18 cellular contexts compared by ENCODE assay signal in the genomic region with DNA sequence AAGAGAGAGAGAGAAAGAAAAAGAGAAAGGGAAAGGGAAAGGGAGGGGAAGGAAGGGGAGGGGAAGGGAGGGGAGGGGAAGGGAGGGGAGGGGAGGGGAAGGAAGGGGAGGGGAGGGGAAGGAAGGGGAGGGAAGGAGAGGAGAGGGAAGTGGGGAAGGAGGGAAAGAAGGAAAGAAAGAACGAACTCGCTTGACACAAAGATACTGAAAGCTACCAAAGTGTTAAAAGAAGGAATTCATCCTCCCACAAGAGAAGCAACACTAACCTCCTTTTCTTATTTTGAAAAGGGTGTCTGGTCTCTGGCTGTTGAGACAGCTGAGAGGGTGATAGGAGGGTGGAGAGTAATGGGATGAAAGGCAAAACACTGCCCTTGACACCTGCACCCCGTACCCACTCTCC.
"Had no signal": no experiment of that assay in that cellular context is flagged by ENCODE, and none has a peak within 500 bp of the region (broad histone marks: within the 10 kb centered on the region; RNA-seq: fewer than 3 reads in every experiment).

No MANE protein-coding gene starts in this region.

- H3K27me3 ChIP-seq: brain microvascular endothelial cell had no signal

- H3K27ac ChIP-seq: brain microvascular endothelial cell, coronary artery, dorsolateral prefrontal cortex had no signal

- H3K4me3 ChIP-seq: coronary artery had no signal

- H3K27ac Mint-ChIP-seq: activated CD8-positive, alpha-beta T cell treated with anti-CD3 and anti-CD28 coated beads for 36 hours; activated naive CD8-positive, alpha-beta T cell; activated T-helper 17 cell treated with anti-CD3 and anti-CD28 coated beads, Interleukin-2, amount 50 U/mL, for 72 hours; dendritic cell treated with granulocyte-macrophage colony-stimulating factor and Interleukin-4, amounts not matched to agents 40 ng/mL and 50 ng/mL, for 4 days; endodermal cell had no signal

- H3K4me1 Mint-ChIP-seq: activated T-helper 17 cell treated with anti-CD3 and anti-CD28 coated beads, Interleukin-2, amount 50 U/mL, for 72 hours; central memory CD8-positive, alpha-beta T cell; endodermal cell had no signal

- H3K36me3 ChIP-seq: brain microvascular endothelial cell had no signal

- H3K4me3 Mint-ChIP-seq: activated CD8-positive, alpha-beta T cell treated with anti-CD3 and anti-CD28 coated beads for 36 hours; activated naive CD8-positive, alpha-beta T cell; activated T-cell treated with anti-CD3 and anti-CD28 coated beads, Interleukin-2, amount 50 U/mL, for 4 hours; activated T-helper 17 cell treated with anti-CD3 and anti-CD28 coated beads, Interleukin-2, amount 50 U/mL, for 72 hours; central memory CD8-positive, alpha-beta T cell; dendritic cell treated with granulocyte-macrophage colony-stimulating factor and Interleukin-4, amounts not matched to agents 40 ng/mL and 50 ng/mL, for 4 days; endodermal cell had no signal

- H3K9me3 Mint-ChIP-seq: activated CD8-positive, alpha-beta T cell treated with anti-CD3 and anti-CD28 coated beads for 36 hours; activated T-cell treated with anti-CD3 and anti-CD28 coated beads, Interleukin-2, amount 50 U/mL, for 4 hours; activated T-helper 17 cell treated with anti-CD3 and anti-CD28 coated beads, Interleukin-2, amount 50 U/mL, for 72 hours; central memory CD8-positive, alpha-beta T cell; dendritic cell treated with granulocyte-macrophage colony-stimulating factor and Interleukin-4, amounts not matched to agents 40 ng/mL and 50 ng/mL, for 4 days had no signal

- H3K27me3 Mint-ChIP-seq: activated CD8-positive, alpha-beta T cell treated with anti-CD3 and anti-CD28 coated beads for 36 hours; dendritic cell treated with granulocyte-macrophage colony-stimulating factor and Interleukin-4, amounts not matched to agents 40 ng/mL and 50 ng/mL, for 4 days had no signal

- DNase-seq: activated CD4-positive, alpha-beta T cell treated with anti-CD3 and anti-CD28 coated beads for 1 hour; activated CD4-positive, alpha-beta T cell treated with anti-CD3 and anti-CD28 coated beads for 4 hours; activated effector memory CD4-positive, alpha-beta T cell treated with Interleukin-2 at 50 U/mL for 16 hours; activated gamma-delta T cell treated with Interleukin-2 at 50 U/mL for 16 hours; activated T-cell treated with anti-CD3 and anti-CD28 coated beads, Interleukin-2, amount 50 U/mL, for 4 hours; effector memory CD4-positive, alpha-beta T cell had no signal

- FAIRE-seq: astrocyte, bronchial epithelial cell, frontal cortex had no signal

- H3K36me3 Mint-ChIP-seq: activated naive CD8-positive, alpha-beta T cell had no signal
